Comparison of ENCODE assay signal across 11 cellular contexts in genomic region chr3:116453676-116454346, GRCh38. TPM values are rescaled to one million over a fixed set of nuclear protein-coding genes. Genes with fewer than 3 reads are reported as not detected.
DNase-seq lines count a peak whose midpoint lies in the region; ATAC-seq and TF ChIP-seq lines count a peak whose summit lies in the region.
"Had no signal": no experiment of that assay in that cellular context is flagged by ENCODE, and none has a peak within 500 bp of the region (broad histone marks: within the 10 kb centered on the region; RNA-seq: fewer than 3 reads in every experiment).

No MANE protein-coding gene starts in this region.

- POLR2A ChIA-PET in BJ (lab: Charles Lee) = no interaction called here

- peaks cover 4% of the 10 kb centered on the region for H3K36me3 Mint-ChIP-seq in nephron (ENCODE audit: low read depth)
- H3K36me3 Mint-ChIP-seq in effector memory CD8-positive, alpha-beta T cell (ENCODE audit: insufficient read depth) = no peaks in the 10 kb centered on the region
- H3K36me3 Mint-ChIP-seq: activated naive CD8-positive, alpha-beta T cell treated with anti-CD3 and anti-CD28 coated beads, Interleukin-2, amount 10 ng/mL, durations not matched to agents 7 days and 5 days; naive B cell had no signal

- no peak overlapping the region for H3K4me3 Mint-ChIP-seq in nephron
- no peak overlapping the region for H3K4me3 Mint-ChIP-seq in effector memory CD8-positive, alpha-beta T cell
- H3K4me3 Mint-ChIP-seq: activated CD4-positive, alpha-beta memory T cell treated with anti-CD3 and anti-CD28 coated beads, Interleukin-2, amount 10 ng/mL, durations not matched to agents 7 days and 5 days; activated naive CD8-positive, alpha-beta T cell treated with anti-CD3 and anti-CD28 coated beads, Interleukin-2, amount 10 ng/mL, durations not matched to agents 7 days and 5 days; naive B cell had no signal

- H3K27me3 Mint-ChIP-seq in nephron (ENCODE audit: low read depth) = no peaks in the 10 kb centered on the region
- no peaks in the 10 kb centered on the region for H3K27me3 Mint-ChIP-seq in effector memory CD8-positive, alpha-beta T cell
- H3K27me3 Mint-ChIP-seq: activated CD4-positive, alpha-beta memory T cell treated with anti-CD3 and anti-CD28 coated beads, Interleukin-2, amount 10 ng/mL, durations not matched to agents 7 days and 5 days; activated naive CD8-positive, alpha-beta T cell treated with anti-CD3 and anti-CD28 coated beads, Interleukin-2, amount 10 ng/mL, durations not matched to agents 7 days and 5 days; naive B cell had no signal

- DNase-seq in BJ (ENCODE audit: low read depth) (no peak), Kasumi-1 (lab: John Stamatoyannopoulos, UW) (peak; percentile 8 to 21), brain microvascular endothelial cell (no peak), germinal center (ENCODE audit: low spot score) (no peak), NCI-H146 treated with DMSO at 0.1 percent for 48 hours (lab: John Stamatoyannopoulos, UW; ENCODE audit: unreplicated experiment) (no peak)
- DNase-seq in effector memory CD8-positive, alpha-beta T cell = no peak
- DNase-seq in activated CD4-positive, CD25-positive, alpha-beta regulatory T cell (lab: John Stamatoyannopoulos, UW) = no peak
- DNase-seq: activated CD4-positive, alpha-beta memory T cell treated with anti-CD3 and anti-CD28 coated beads, Interleukin-2, amount 10 ng/mL, durations not matched to agents 7 days and 5 days; activated naive CD8-positive, alpha-beta T cell treated with anti-CD3 and anti-CD28 coated beads, Interleukin-2, amount 10 ng/mL, durations not matched to agents 7 days and 5 days; naive B cell had no signal

- no peak for ATAC-seq in effector memory CD8-positive, alpha-beta T cell (replicated peaks)

- H3K27ac ChIP-seq in brain microvascular endothelial cell = no peak overlapping the region

- in situ Hi-C loops in brain microvascular endothelial cell (cut with HindIII; ENCODE audit: low pct_ligation_motif_present, low sequenced_read_pairs) = no loop called here

- peaks cover 12% of the 10 kb centered on the region for H3K9me3 Mint-ChIP-seq in nephron
- H3K9me3 Mint-ChIP-seq in effector memory CD8-positive, alpha-beta T cell = peaks cover 15% of the 10 kb centered on the region in 2 donors

- no peak overlapping the region for H3K27ac Mint-ChIP-seq in nephron
- H3K27ac Mint-ChIP-seq in effector memory CD8-positive, alpha-beta T cell = no peak overlapping the region
- H3K27ac Mint-ChIP-seq: activated CD4-positive, alpha-beta memory T cell treated with anti-CD3 and anti-CD28 coated beads, Interleukin-2, amount 10 ng/mL, durations not matched to agents 7 days and 5 days; activated naive CD8-positive, alpha-beta T cell treated with anti-CD3 and anti-CD28 coated beads, Interleukin-2, amount 10 ng/mL, durations not matched to agents 7 days and 5 days; naive B cell had no signal

- H3K4me1 Mint-ChIP-seq in nephron = peaks cover 10% of the 10 kb centered on the region
- no peaks in the 10 kb centered on the region for H3K4me1 Mint-ChIP-seq in effector memory CD8-positive, alpha-beta T cell (ENCODE audit: low read depth in 2 of 2)
- H3K4me1 Mint-ChIP-seq: activated CD4-positive, alpha-beta memory T cell treated with anti-CD3 and anti-CD28 coated beads, Interleukin-2, amount 10 ng/mL, durations not matched to agents 7 days and 5 days; activated naive CD8-positive, alpha-beta T cell treated with anti-CD3 and anti-CD28 coated beads, Interleukin-2, amount 10 ng/mL, durations not matched to agents 7 days and 5 days; naive B cell had no signal

- no peak overlapping the region for H3K4me3 ChIP-seq in BJ (ENCODE audit: low read depth, low read length)
- H3K4me3 ChIP-seq in brain microvascular endothelial cell (ENCODE audit: low read depth, low read length) = no peak overlapping the region

- TF ChIP-seq CTCF in BJ (IDR thresholded peaks at IDR 0.05; ENCODE audit: insufficient read depth, low read depth, low read length) (peak; percentile 17; the same call in 1 of the 2 replicates), brain microvascular endothelial cell (IDR thresholded peaks at IDR 0.05; ENCODE audit: low read depth, low read length, missing control alignments) (peak; percentile 21), nephron (IDR thresholded peaks at IDR 0.05; ENCODE audit: unreplicated experiment in 3 of 3) (peak; percentile 31 to 58 (median 51))

- H3K27me3 ChIP-seq in BJ (ENCODE audit: control insufficient read depth, insufficient read depth, low read length) (no peaks in the 10 kb centered on the region), brain microvascular endothelial cell (replicated peaks) (no peaks in the 10 kb centered on the region)

- CTCF ChIA-PET in BJ (lab: Yijun Ruan, JAX) = interaction anchor here (1.2 kb wide), 1 partner anchor 9 kb away, joined by 4 read pairs; no protein-coding TSS in a partner anchor

- H3K36me3 ChIP-seq in BJ (ENCODE audit: control insufficient read depth, insufficient read depth, low read length) (no peaks in the 10 kb centered on the region), brain microvascular endothelial cell (replicated peaks) (no peaks in the 10 kb centered on the region)

RNA-seq across cellular contexts. Expression of gene LSAMP, which starts 8.5 kb away (rescaled TPM):
- polyA plus RNA-seq in BJ (2011; rRNA removed) = 1.5 and 2.7 TPM in 2 replicates
- polyA minus RNA-seq in BJ (2011; rRNA and poly(A)+ RNA removed) = 2.2 and 2.4 TPM in 2 replicates

Comparison
In these comparisons a context has a peak if more than half of its experiments do, and no peak if none do; other contexts are left out.
1. DNase-seq: peak in Kasumi-1 (2 of 2); none in BJ (single experiment), brain microvascular endothelial cell (single experiment), germinal center (single experiment), effector memory CD8-positive, alpha-beta T cell (0 of 3), NCI-H146 treated with DMSO at 0.1 percent for 48 hours (single experiment) and activated CD4-positive, CD25-positive, alpha-beta regulatory T cell (0 of 4).
2. Peak in every context shown above with its lines, with median percentiles within 50 percentile points of each other: CTCF ChIP-seq.